Comparison of ENCODE assay signal across 9 cellular contexts in genomic region chr10:100654835-100655759, GRCh38.
DNase-seq lines count a peak whose midpoint lies in the region; ATAC-seq and TF ChIP-seq lines count a peak whose summit lies in the region.
"Had no signal": no experiment of that assay in that cellular context is flagged by ENCODE, and none has a peak within 500 bp of the region (broad histone marks: within the 10 kb centered on the region; RNA-seq: fewer than 3 reads in every experiment).

No MANE protein-coding gene starts in this region.

- H3K9ac ChIP-seq in neuronal stem cell (ENCODE audit: low read depth, low read length, poor library complexity) = peak overlapping the region; percentile 63

- ATAC-seq in GM21529 (IDR thresholded peaks at IDR 0.05; ENCODE audit: unreplicated experiment) = no peak

- H3K23ac ChIP-seq in neuronal stem cell (ENCODE audit: low read depth, low read length, poor library complexity) = no peak overlapping the region

- H3K4me1 Mint-ChIP-seq in chondrocyte (ENCODE audit: low read depth) = peaks cover 22% of the 10 kb centered on the region

- TF ChIP-seq CTCF in GM10266 (IDR thresholded peaks at IDR 0.05; ENCODE audit: control insufficient read depth, insufficient read depth, low read depth, missing control alignments) = no peak
- TF ChIP-seq CTCF in Peyer's patch (IDR thresholded peaks at IDR 0.05) = no peak
- no peak for TF ChIP-seq CTCF in chondrocyte (IDR thresholded peaks at IDR 0.05)
- no peak for TF ChIP-seq CTCF in transverse colon (IDR thresholded peaks at IDR 0.05)
- no peak for TF ChIP-seq CTCF in lower leg skin (IDR thresholded peaks at IDR 0.05)

- peaks cover 65% of the 10 kb centered on the region for H3K27me3 Mint-ChIP-seq in chondrocyte (ENCODE audit: low read depth)

- peak overlapping the region; percentile 59 for H3K4me2 ChIP-seq in neuronal stem cell (ENCODE audit: insufficient read depth, low read length, poor library complexity, severe bottlenecking)

- peaks cover 0 to 71% of the 10 kb centered on the region in 2 donors for H3K27me3 ChIP-seq in Peyer's patch
- H3K27me3 ChIP-seq in neuronal stem cell (ENCODE audit: control insufficient read depth in 3 of 3, insufficient read depth in 3 of 3, low read depth in 1 of 3, low read length in 3 of 3) = peaks cover 20 to 80% (median 76%) of the 10 kb centered on the region in 3 experiments
- peaks cover 83% of the 10 kb centered on the region for H3K27me3 ChIP-seq in transverse colon

- intact Hi-C loops in transverse colon (cut with DNase I; ENCODE audit: low total_unique reads) (no loop called here), lower leg skin (cut with DNase I; ENCODE audit: low total_unique reads) (no loop called here)

- in situ Hi-C loops in transverse colon (cut with MboI; ENCODE audit: low pct_ligation_motif_present in 1 of 4, low pct_unique_long_range_greater_than_20kb in 1 of 4, low sequenced_read_pairs in 3 of 4) = no loop called here

- H3K14ac ChIP-seq in neuronal stem cell (ENCODE audit: low read length) = no peak overlapping the region

- H3K27ac ChIP-seq in Peyer's patch (no peak overlapping the region), neuronal stem cell (replicated peaks; ENCODE audit: low read length) (no peak overlapping the region), transverse colon (no peak overlapping the region)
- H3K27ac ChIP-seq: SJSA1 had no signal

- peak overlapping the region; percentile 92 for H2AFZ ChIP-seq in neuronal stem cell (ENCODE audit: low read length)

- H3K36me3 ChIP-seq in Peyer's patch (no peaks in the 10 kb centered on the region), neuronal stem cell (replicated peaks in 1 of 2; ENCODE audit: control insufficient read depth in 2 of 2, insufficient read depth in 2 of 2, low read length in 2 of 2) (no peaks in the 10 kb centered on the region), transverse colon (no peaks in the 10 kb centered on the region)
- H3K36me3 ChIP-seq: SJSA1 had no signal

- H3K4ac ChIP-seq in neuronal stem cell (ENCODE audit: low read length) = no peak overlapping the region

- peaks cover 3% of the 10 kb centered on the region for H3K36me3 Mint-ChIP-seq in chondrocyte (ENCODE audit: low read depth)

- peak overlapping the region; percentile 52 for H3K4me3 Mint-ChIP-seq in chondrocyte (ENCODE audit: unreplicated experiment)

- peak overlapping the region in 3 of 4 donors; percentile 14 to 38 (median 28) for H3K4me3 ChIP-seq in Peyer's patch
- H3K4me3 ChIP-seq in neuronal stem cell (ENCODE audit: low read length in 2 of 2) = peak overlapping the region; percentile 31 to 35
- peak overlapping the region in 1 of 4 donors; percentile 28 for H3K4me3 ChIP-seq in transverse colon
- H3K4me3 ChIP-seq in lower leg skin (ENCODE audit: low read depth, poor library complexity, severe bottlenecking) = no peak overlapping the region
- H3K4me3 ChIP-seq: SJSA1 had no signal

- H3K27ac Mint-ChIP-seq in chondrocyte (ENCODE audit: unreplicated experiment) = peak overlapping the region; percentile 5

- no peak overlapping the region for H2AK5ac ChIP-seq in neuronal stem cell (ENCODE audit: low read depth, low read length)

- no peak overlapping the region for H2BK12ac ChIP-seq in neuronal stem cell (ENCODE audit: low read length)

- H3K9me3 ChIP-seq in Peyer's patch (no peaks in the 10 kb centered on the region), neuronal stem cell (replicated peaks in 1 of 2; ENCODE audit: control insufficient read depth in 2 of 2, insufficient read depth in 1 of 2, low read depth in 1 of 2, low read length in 2 of 2) (no peaks in the 10 kb centered on the region), transverse colon (no peaks in the 10 kb centered on the region)
- H3K9me3 ChIP-seq: SJSA1 had no signal

- no peak overlapping the region for H2BK15ac ChIP-seq in neuronal stem cell (ENCODE audit: low read length)

- no peak overlapping the region for H4K91ac ChIP-seq in neuronal stem cell (ENCODE audit: low read depth, low read length, poor library complexity)

- no peak for TF ChIP-seq POLR2A in Peyer's patch (IDR thresholded peaks at IDR 0.05)
- no peak for TF ChIP-seq POLR2A in transverse colon (IDR thresholded peaks at IDR 0.05)
- TF ChIP-seq POLR2A in lower leg skin (IDR thresholded peaks at IDR 0.05) = no peak

- no peaks in the 10 kb centered on the region for H3K79me1 ChIP-seq in neuronal stem cell (ENCODE audit: low read depth, low read length)

- no peak for TF ChIP-seq EP300 in transverse colon (IDR thresholded peaks at IDR 0.05; ENCODE audit: low read depth)

- no peak overlapping the region for H2BK5ac ChIP-seq in neuronal stem cell (ENCODE audit: low read length)

- DNase-seq in GM10266 (ENCODE audit: extremely low spot score) (peak; percentile 56), Peyer's patch (no peak), chondrocyte (ENCODE audit: low spot score) (no peak), neuronal stem cell (ENCODE audit: low spot score) (no peak), GDM1 (lab: John Stamatoyannopoulos, UW) (no peak), transverse colon (no peak), lower leg skin (ENCODE audit: low spot score in 2 of 2) (no peak)

- H2BK120ac ChIP-seq in neuronal stem cell (ENCODE audit: low read depth, low read length) = no peak overlapping the region

- H4K8ac ChIP-seq in neuronal stem cell (ENCODE audit: low read depth, low read length) = no peak overlapping the region

- H3K4me1 ChIP-seq in Peyer's patch (peaks cover 0 to 35% (median 13%) of the 10 kb centered on the region in 4 donors), neuronal stem cell (ENCODE audit: control insufficient read depth in 2 of 2, insufficient read depth in 1 of 2, low read depth in 1 of 2, low read length in 2 of 2) (peaks cover 8 to 9% of the 10 kb centered on the region in 2 donors), transverse colon (peaks cover 0 to 33% (median 16%) of the 10 kb centered on the region in 4 donors)
- H3K4me1 ChIP-seq: SJSA1 had no signal

- H3K9me3 Mint-ChIP-seq in chondrocyte (ENCODE audit: low read depth) = peaks cover 2% of the 10 kb centered on the region

- H3K18ac ChIP-seq in neuronal stem cell (ENCODE audit: low read length) = peak overlapping the region; percentile 5

- no CpG with 5 or more reads among the region's 61 CpGs for WGBS in neuronal stem cell (ENCODE audit: extremely low coverage in 2 of 2, insufficient read length in 2 of 2, insufficient replicate concordance in 1 of 2), 2 donors
- 13 to 19% methylated on average over 15 to 51 of the region's 61 CpGs for WGBS in transverse colon (ENCODE audit: low coverage in 1 of 2), 2 donors
- WGBS in lower leg skin, 2 donors = 1% methylated on average over 56 to 61 of the region's 61 CpGs
